Comparison of ENCODE assay signal across 10 cellular contexts in the genomic region with DNA sequence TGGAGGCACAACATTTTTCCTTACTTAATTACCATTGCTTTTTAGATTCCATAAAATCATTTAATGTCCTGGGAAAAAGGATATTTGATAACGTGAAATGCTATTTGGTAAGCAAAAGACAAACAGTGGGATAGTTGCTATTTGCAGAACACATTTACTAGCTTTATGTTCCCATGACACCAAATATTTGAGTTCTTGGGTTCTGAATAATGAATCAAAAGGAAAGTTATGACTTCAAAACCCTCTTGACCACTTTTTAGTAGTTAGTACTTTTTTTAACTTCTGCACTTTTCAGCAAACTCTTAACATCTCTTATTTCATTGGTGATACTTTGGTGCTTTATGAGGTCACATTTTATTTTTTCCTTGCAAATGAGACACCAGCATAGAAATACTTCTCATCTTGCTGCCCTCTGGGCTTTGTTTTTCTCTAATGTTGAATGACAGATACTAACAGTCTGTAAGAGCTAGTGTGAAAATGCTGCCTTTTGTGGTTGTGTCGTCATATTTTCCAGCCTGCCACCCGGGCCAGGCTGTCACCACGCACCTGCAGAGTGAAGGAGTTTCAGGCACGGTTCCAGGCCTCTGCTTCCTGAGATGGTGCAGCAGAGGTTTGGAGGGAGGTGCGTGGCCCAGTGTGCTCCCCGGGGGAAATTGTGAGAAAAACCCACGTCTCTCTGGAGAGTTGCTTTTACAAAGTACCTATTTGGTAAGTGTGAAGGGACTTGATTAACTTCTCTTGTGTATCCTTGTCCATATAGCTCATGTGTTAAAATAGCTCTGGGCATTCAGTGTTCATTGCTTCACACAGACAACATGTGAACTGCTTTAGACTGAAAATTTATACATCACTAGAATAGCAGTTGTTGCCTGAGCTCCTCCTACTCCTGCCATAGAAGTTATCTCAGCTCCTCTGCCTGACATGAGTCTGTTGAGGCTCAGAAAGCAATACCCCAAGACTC. TPM values are rescaled to one million over a fixed set of nuclear protein-coding genes. Genes with fewer than 3 reads are reported as not detected.
DNase-seq lines count a peak whose midpoint lies in the region; ATAC-seq, FAIRE-seq and TF ChIP-seq lines count a peak whose summit lies in the region.
"Had no signal": no experiment of that assay in that cellular context is flagged by ENCODE, and none has a peak within 500 bp of the region (broad histone marks: within the 10 kb centered on the region; RNA-seq: fewer than 3 reads in every experiment).

No MANE protein-coding gene starts in this region.

- H3K9me3 Mint-ChIP-seq in glutamatergic neuron (ENCODE audit: unreplicated experiment) = no peaks in the 10 kb centered on the region

- H3K27me3 Mint-ChIP-seq in glutamatergic neuron (ENCODE audit: unreplicated experiment) = no peaks in the 10 kb centered on the region

- TF ChIP-seq CTCF in VCaP (conservative IDR thresholded peaks at IDR 0.05) (no peak), glutamatergic neuron (IDR thresholded peaks at IDR 0.05; ENCODE audit: partially characterized antibody, unreplicated experiment) (no peak)

- FAIRE-seq in urothelium cell line (lab: Jason Lieb, UNC) = no peak

- ATAC-seq in HG03039 (IDR thresholded peaks at IDR 0.05; ENCODE audit: unreplicated experiment) = peak; percentile 91
- ATAC-seq: left colon had no signal

- peak; percentile 18 for DNase-seq in effector CD4-positive, alpha-beta T cell
- peak; percentile 7 for DNase-seq in urothelium cell line (ENCODE audit: low spot score)
- no peak for DNase-seq in glutamatergic neuron
- DNase-seq in H4 (ENCODE audit: low spot score) = no peak
- DNase-seq in NCI-H82 treated with DMSO at 0.1 percent for 48 hours (lab: John Stamatoyannopoulos, UW; ENCODE audit: unreplicated experiment) = no peak

- no peaks in the 10 kb centered on the region for H3K36me3 Mint-ChIP-seq in glutamatergic neuron (ENCODE audit: unreplicated experiment)

- peak; percentile 19 for TF ChIP-seq POLR2A in GM19099 (IDR thresholded peaks at IDR 0.05; ENCODE audit: extremely low read depth, insufficient read length, low read depth)

- peak overlapping the region; percentile 62 for H3K27ac ChIP-seq in VCaP
- H3K27ac ChIP-seq: SJSA1 had no signal

- no peak overlapping the region for H3K27ac Mint-ChIP-seq in glutamatergic neuron (ENCODE audit: unreplicated experiment)

- no peaks in the 10 kb centered on the region for H3K4me1 Mint-ChIP-seq in glutamatergic neuron (ENCODE audit: low read depth, unreplicated experiment)

- no peak overlapping the region for H3K4me3 Mint-ChIP-seq in glutamatergic neuron (ENCODE audit: unreplicated experiment)

RNA-seq across cellular contexts. Expression of a gene that starts 34.7 kb away (rescaled TPM):
- total RNA-seq in glutamatergic neuron (ENCODE audit: unreplicated experiment) = 25.5 TPM
- 23.7 and 26.8 TPM in 2 replicates for total RNA-seq in H4 (2014; rRNA removed; shearing (Covaris generic))

Comparison
In these comparisons a context has a peak if more than half of its experiments do, and no peak if none do; other contexts are left out.
1. DNase-seq: peak in effector CD4-positive, alpha-beta T cell (single experiment) and urothelium cell line (single experiment); none in glutamatergic neuron (single experiment), H4 (single experiment) and NCI-H82 treated with DMSO at 0.1 percent for 48 hours (single experiment).